1 cellular context compared by ENCODE assay signal in genomic region chr19:3243851-3244700, GRCh38.
TF ChIP-seq lines count a peak whose summit lies in the region.

No MANE protein-coding gene starts in this region.

TF ChIP-seq in HepG2, 621 proteins besides CTCF, POLR2A, EP300 and RAD21 (continued from another document and continues in another):
- no peak; the same call in 1 of the 2 replicates for TF ChIP-seq ZNF280D (CRISPR knock-in tag; IDR thresholded peaks at IDR 0.05)
- TF ChIP-seq SYNCRIP (IDR thresholded peaks at IDR 0.05; ENCODE audit: insufficient read depth, low read depth, low read length): no peak
- 0 out of 2 replicates have a peak, but pooled peaks have one; percentile 53 for TF ChIP-seq SMAD3 (CRISPR knock-in tag; IDR thresholded peaks at IDR 0.05)
- TF ChIP-seq ZNF318 (CRISPR knock-in tag; IDR thresholded peaks at IDR 0.05): no peak
- TF ChIP-seq, protein P1, sequence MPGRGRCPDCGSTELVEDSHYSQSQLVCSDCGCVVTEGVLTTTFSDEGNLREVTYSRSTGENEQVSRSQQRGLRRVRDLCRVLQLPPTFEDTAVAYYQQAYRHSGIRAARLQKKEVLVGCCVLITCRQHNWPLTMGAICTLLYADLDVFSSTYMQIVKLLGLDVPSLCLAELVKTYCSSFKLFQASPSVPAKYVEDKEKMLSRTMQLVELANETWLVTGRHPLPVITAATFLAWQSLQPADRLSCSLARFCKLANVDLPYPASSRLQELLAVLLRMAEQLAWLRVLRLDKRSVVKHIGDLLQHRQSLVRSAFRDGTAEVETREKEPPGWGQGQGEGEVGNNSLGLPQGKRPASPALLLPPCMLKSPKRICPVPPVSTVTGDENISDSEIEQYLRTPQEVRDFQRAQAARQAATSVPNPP (CRISPR knock-in tag; IDR thresholded peaks at IDR 0.05): no peak
- no peak for TF ChIP-seq RELA (CRISPR knock-in tag; IDR thresholded peaks at IDR 0.05)
- TF ChIP-seq ZBTB38 (CRISPR knock-in tag; IDR thresholded peaks at IDR 0.05): 0 out of 2 replicates have a peak, but pooled peaks have one; percentile 27
- TF ChIP-seq ZNF335 (CRISPR knock-in tag; IDR thresholded peaks at IDR 0.05): no peak
- TF ChIP-seq PRDM4 (CRISPR knock-in tag; IDR thresholded peaks at IDR 0.05; ENCODE audit: borderline replicate concordance): no peak
- TF ChIP-seq ZNF75D (CRISPR knock-in tag; IDR thresholded peaks at IDR 0.05; ENCODE audit: borderline replicate concordance): no peak
- no peak for TF ChIP-seq ARID3A (IDR thresholded peaks at IDR 0.05; ENCODE audit: low read depth, low read length)
- TF ChIP-seq SIX4 (CRISPR knock-in tag; IDR thresholded peaks at IDR 0.05): no peak; the same call in 1 of the 2 replicates
- no peak for TF ChIP-seq ZNF468 (CRISPR knock-in tag; IDR thresholded peaks at IDR 0.05)
- TF ChIP-seq ISX (CRISPR knock-in tag; conservative IDR thresholded peaks at IDR 0.05): no peak
- no peak for TF ChIP-seq USF2 (IDR thresholded peaks at IDR 0.05; ENCODE audit: low read depth, low read length)
- no peak for TF ChIP-seq USF2 (CRISPR knock-in tag; IDR thresholded peaks at IDR 0.05; ENCODE audit: borderline replicate concordance)
- no peak for TF ChIP-seq MTF2 (CRISPR knock-in tag; IDR thresholded peaks at IDR 0.05; ENCODE audit: borderline replicate concordance)
- TF ChIP-seq ZNF512B (CRISPR knock-in tag; IDR thresholded peaks at IDR 0.05; ENCODE audit: borderline replicate concordance): no peak
- TF ChIP-seq, protein P2, sequence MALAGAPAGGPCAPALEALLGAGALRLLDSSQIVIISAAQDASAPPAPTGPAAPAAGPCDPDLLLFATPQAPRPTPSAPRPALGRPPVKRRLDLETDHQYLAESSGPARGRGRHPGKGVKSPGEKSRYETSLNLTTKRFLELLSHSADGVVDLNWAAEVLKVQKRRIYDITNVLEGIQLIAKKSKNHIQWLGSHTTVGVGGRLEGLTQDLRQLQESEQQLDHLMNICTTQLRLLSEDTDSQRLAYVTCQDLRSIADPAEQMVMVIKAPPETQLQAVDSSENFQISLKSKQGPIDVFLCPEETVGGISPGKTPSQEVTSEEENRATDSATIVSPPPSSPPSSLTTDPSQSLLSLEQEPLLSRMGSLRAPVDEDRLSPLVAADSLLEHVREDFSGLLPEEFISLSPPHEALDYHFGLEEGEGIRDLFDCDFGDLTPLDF (CRISPR knock-in tag; IDR thresholded peaks at IDR 0.05): no peak
- no peak for TF ChIP-seq PCBP2 (optimal IDR thresholded peaks at IDR 0.05; ENCODE audit: low read depth, low read length, poor library complexity, severe bottlenecking)
- no peak for TF ChIP-seq U2AF1 (optimal IDR thresholded peaks at IDR 0.05; ENCODE audit: low read depth, low read length)
- TF ChIP-seq, protein P3, sequence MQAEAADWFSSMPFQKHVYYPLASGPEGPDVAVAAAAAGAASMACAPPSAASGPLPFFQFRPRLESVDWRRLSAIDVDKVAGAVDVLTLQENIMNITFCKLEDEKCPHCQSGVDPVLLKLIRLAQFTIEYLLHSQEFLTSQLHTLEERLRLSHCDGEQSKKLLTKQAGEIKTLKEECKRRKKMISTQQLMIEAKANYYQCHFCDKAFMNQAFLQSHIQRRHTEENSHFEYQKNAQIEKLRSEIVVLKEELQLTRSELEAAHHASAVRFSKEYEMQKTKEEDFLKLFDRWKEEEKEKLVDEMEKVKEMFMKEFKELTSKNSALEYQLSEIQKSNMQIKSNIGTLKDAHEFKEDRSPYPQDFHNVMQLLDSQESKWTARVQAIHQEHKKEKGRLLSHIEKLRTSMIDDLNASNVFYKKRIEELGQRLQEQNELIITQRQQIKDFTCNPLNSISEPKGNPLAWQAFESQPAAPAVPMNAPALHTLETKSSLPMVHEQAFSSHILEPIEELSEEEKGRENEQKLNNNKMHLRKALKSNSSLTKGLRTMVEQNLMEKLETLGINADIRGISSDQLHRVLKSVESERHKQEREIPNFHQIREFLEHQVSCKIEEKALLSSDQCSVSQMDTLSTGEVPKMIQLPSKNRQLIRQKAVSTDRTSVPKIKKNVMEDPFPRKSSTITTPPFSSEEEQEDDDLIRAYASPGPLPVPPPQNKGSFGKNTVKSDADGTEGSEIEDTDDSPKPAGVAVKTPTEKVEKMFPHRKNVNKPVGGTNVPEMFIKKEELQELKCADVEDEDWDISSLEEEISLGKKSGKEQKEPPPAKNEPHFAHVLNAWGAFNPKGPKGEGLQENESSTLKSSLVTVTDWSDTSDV (CRISPR knock-in tag; IDR thresholded peaks at IDR 0.05): no peak
